ENCODE assay signal across 8 cellular contexts in the genomic region with DNA sequence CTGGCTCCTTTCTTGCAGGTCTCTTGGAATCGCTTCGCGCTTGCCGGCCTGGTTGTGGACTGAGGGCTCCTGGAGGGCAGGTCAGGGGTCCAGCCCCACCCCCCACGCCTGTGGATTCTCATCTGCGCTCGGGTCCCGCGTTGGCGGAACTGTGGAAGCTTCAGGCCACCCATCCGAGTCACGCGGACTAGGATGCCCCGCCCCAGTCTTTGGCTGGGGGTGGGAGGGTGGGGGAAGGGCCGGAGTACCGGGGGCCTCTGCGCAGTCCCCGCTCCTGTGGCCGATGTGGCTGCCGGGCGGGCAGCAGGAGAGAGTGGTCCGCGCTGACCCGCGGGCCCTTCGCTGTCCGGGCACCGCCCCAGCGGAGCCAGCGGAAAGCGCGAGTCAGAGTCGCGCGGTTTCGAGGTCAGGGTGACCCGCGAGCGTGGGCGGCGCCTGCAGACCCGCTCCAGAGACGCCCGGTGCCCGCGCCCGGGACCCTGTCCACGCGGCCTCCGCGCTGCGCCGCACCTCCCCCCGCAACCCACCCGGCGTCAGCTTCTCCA.
DNase-seq lines count a peak whose midpoint lies in the region; ATAC-seq, FAIRE-seq and TF ChIP-seq lines count a peak whose summit lies in the region.

No MANE protein-coding gene starts in this region.

- TF ChIP-seq EP300 in SK-N-SH (IDR thresholded peaks at IDR 0.05; ENCODE audit: borderline replicate concordance in 1 of 2, low read depth in 1 of 2, low read length in 1 of 2), result no peak

- H3K27ac ChIP-seq in SK-N-SH (ENCODE audit: low read depth in 2 of 2, low read length in 1 of 2) (no peak overlapping the region), brain microvascular endothelial cell (peak overlapping the region; percentile 94), small intestine (ENCODE audit: low read depth in 1 of 2, low read length in 1 of 2) (peak overlapping the region in 1 of 2 donors; percentile 66), WERI-Rb-1 (no peak overlapping the region)

- H3K36me3 ChIP-seq in SK-N-SH (replicated peaks in 1 of 2; ENCODE audit: control insufficient read depth in 1 of 2, insufficient read depth in 2 of 2, low read length in 1 of 2) (no peaks in the 10 kb centered on the region), brain microvascular endothelial cell (replicated peaks) (no peaks in the 10 kb centered on the region), small intestine (ENCODE audit: control insufficient read depth in 2 of 2, insufficient read depth in 2 of 2, low read length in 2 of 2) (no peaks in the 10 kb centered on the region), WERI-Rb-1 (no peaks in the 10 kb centered on the region)

- H3K9me3 ChIP-seq in SK-N-SH, result no peaks in the 10 kb centered on the region
- H3K9me3 ChIP-seq in small intestine (ENCODE audit: control insufficient read depth, low read depth), result no peaks in the 10 kb centered on the region
- no peaks in the 10 kb centered on the region for H3K9me3 ChIP-seq in WERI-Rb-1 (ENCODE audit: severe bottlenecking)

- peak overlapping the region; percentile 82 to 97 (median 90) for H3K27ac Mint-ChIP-seq in immature natural killer cell

- WGBS in SK-N-SH (ENCODE audit: low lambda C conversion rate), result 13% methylated on average over 15 of the region's 56 CpGs
- 3 to 4% (median 3%) methylated on average over 45 to 56 of the region's 56 CpGs for WGBS in small intestine, 3 donors

- H3K9me3 Mint-ChIP-seq in immature natural killer cell, result no peaks in the 10 kb centered on the region

- H3K4me3 ChIP-seq in SK-N-SH (ENCODE audit: low read depth in 2 of 2, low read length in 1 of 2) (peak overlapping the region; percentile 46 to 50; a peak in 3 of 4 replicates), brain microvascular endothelial cell (ENCODE audit: low read depth, low read length) (peak overlapping the region; percentile 47), small intestine (ENCODE audit: low read depth in 1 of 2, low read length in 2 of 2) (peak overlapping the region; percentile 53 to 56), WERI-Rb-1 (ENCODE audit: low read depth, low read length) (no peak overlapping the region)

- in situ Hi-C loops in brain microvascular endothelial cell (cut with HindIII; ENCODE audit: low pct_ligation_motif_present, low sequenced_read_pairs), result no loop called here

- H3K4me2 ChIP-seq in SK-N-SH, result peak overlapping the region; percentile 73

- H3K36me3 Mint-ChIP-seq in immature natural killer cell, result no peaks in the 10 kb centered on the region

- no peak for TF ChIP-seq RAD21 in SK-N-SH (IDR thresholded peaks at IDR 0.05; ENCODE audit: low read length)

- no peaks in the 10 kb centered on the region for H3K9me2 ChIP-seq in SK-N-SH

- peaks cover 64 to 85% of the 10 kb centered on the region in 2 donors for H3K4me1 Mint-ChIP-seq in immature natural killer cell

- no peaks in the 10 kb centered on the region for H3K79me2 ChIP-seq in SK-N-SH (ENCODE audit: insufficient read depth)

- peak overlapping the region; percentile 79; the same call in 1 of the 2 replicates for H2AFZ ChIP-seq in SK-N-SH (ENCODE audit: low read depth)

- peak overlapping the region; percentile 36; the same call in 1 of the 2 replicates for H3K9ac ChIP-seq in SK-N-SH

- CTCF ChIA-PET in SK-N-SH (lab: Yijun Ruan, JAX), result interaction anchor here (0.6 to 8.2 kb wide), 9 partner anchors 9 to 312 kb away, joined by 3 to 67 read pairs (median 3); a partner anchor contains a TSS

- H3F3A ChIP-seq in SK-N-SH (replicated peaks; ENCODE audit: insufficient read depth), result peaks cover 7% of the 10 kb centered on the region

- TF ChIP-seq CTCF in SK-N-SH (IDR thresholded peaks at IDR 0.05), result no peak
- no peak for TF ChIP-seq CTCF in brain microvascular endothelial cell (IDR thresholded peaks at IDR 0.05; ENCODE audit: low read depth, low read length, missing control alignments)
- TF ChIP-seq CTCF in WERI-Rb-1 (IDR thresholded peaks at IDR 0.05; ENCODE audit: low read depth, low read length), result no peak

- H3K4me1 ChIP-seq in SK-N-SH (ENCODE audit: control insufficient read depth in 1 of 2, insufficient read depth in 2 of 2, low read depth in 1 of 2, low read length in 1 of 2) (peaks cover 8 to 12% of the 10 kb centered on the region in 2 experiments; a peak in 2 of 4 replicates), small intestine (ENCODE audit: control insufficient read depth in 2 of 2, insufficient read depth in 1 of 2, low read depth in 1 of 2, low read length in 1 of 2) (peaks cover 5 to 10% of the 10 kb centered on the region in 2 donors)

- no peak for FAIRE-seq in small intestine (lab: Jason Lieb, UNC)

- peak overlapping the region; percentile 78 to 89 (median 88) for H3K4me3 Mint-ChIP-seq in immature natural killer cell

- peaks cover 0 to 2% (median 1%) of the 10 kb centered on the region in 3 donors for H3K27me3 Mint-ChIP-seq in immature natural killer cell (ENCODE audit: low read depth in 3 of 3)

- POLR2A ChIA-PET in SK-N-SH (lab: Yijun Ruan, JAX), result no interaction called here

- no peaks in the 10 kb centered on the region for H3K27me3 ChIP-seq in SK-N-SH (ENCODE audit: insufficient read depth)
- no peaks in the 10 kb centered on the region for H3K27me3 ChIP-seq in brain microvascular endothelial cell (replicated peaks)
- no peaks in the 10 kb centered on the region for H3K27me3 ChIP-seq in small intestine (ENCODE audit: control insufficient read depth in 2 of 2, insufficient read depth in 2 of 2, low read length in 2 of 2)
- no peaks in the 10 kb centered on the region for H3K27me3 ChIP-seq in WERI-Rb-1 (ENCODE audit: insufficient read depth, low read depth, severe bottlenecking)

- DNase-seq in DMS114 treated with DMSO at 0.1 percent for 48 hours (lab: John Stamatoyannopoulos, UW; ENCODE audit: unreplicated experiment) (peak; percentile 20), SK-N-SH (peak; percentile 85), brain microvascular endothelial cell (no peak), immature natural killer cell (peak; percentile 57 to 61 (median 60)), small intestine (peak; percentile 51), WERI-Rb-1 (no peak)

- no peaks in the 10 kb centered on the region for H4K20me1 ChIP-seq in SK-N-SH (ENCODE audit: insufficient read depth)

- ATAC-seq in HG02938 (IDR thresholded peaks at IDR 0.05; ENCODE audit: unreplicated experiment) (no peak), HG02981 (IDR thresholded peaks at IDR 0.05; ENCODE audit: unreplicated experiment) (no peak)

TF ChIP-seq in SK-N-SH, 30 proteins besides CTCF, POLR2A, EP300 and RAD21:
- no peak for TF ChIP-seq TCF12 (IDR thresholded peaks at IDR 0.05)
- TF ChIP-seq CHD2 (IDR thresholded peaks at IDR 0.05; ENCODE audit: low read length, partially characterized antibody), result peak; percentile 5
TF ChIP-seq in SK-N-SH: peak in this region for 1.

Comparison
In these comparisons a context has a peak if more than half of its experiments do, and no peak if none do; other contexts are left out.
1. DNase-seq: peak in DMS114 treated with DMSO at 0.1 percent for 48 hours (single experiment), SK-N-SH (single experiment), immature natural killer cell (3 of 3) and small intestine (single experiment); none in brain microvascular endothelial cell (single experiment) and WERI-Rb-1 (single experiment).